In the genomic region with DNA sequence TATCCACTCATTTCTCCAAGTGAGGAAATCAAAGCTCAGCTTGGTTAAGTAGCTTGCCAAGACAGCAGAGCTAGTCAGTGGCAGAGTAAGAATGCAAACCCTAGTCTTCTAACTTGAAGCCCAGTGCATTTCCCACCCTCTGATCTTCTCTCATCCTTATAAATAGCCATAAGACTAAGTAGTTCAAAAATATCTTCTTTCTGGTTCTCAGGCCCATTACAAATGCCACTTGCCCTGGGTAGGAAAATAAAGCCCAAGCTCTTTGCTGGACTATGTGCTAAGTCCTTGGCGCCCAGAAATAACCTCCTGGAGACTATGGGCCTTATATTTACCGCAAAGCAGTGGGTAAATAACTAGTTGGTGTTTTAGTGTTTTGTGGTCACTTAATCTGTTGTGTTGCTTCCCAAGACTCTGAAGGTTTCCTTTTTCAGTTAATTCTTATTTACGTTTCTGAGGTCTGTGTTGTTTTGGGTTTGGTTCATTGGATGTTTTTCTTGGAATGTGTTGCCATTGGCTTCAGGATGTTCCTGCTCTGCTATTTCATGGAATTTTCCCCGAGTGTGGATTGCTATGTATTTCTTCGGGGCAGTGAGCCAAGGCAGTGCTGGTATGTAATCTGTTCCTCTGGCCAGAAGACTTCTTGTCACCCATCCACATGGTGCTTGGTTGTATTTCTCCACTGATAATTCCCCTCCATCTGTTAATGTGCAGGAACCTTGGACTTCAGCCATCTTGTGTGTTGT, we compare ENCODE assay signal across 12 cellular contexts.
DNase-seq lines count a peak whose midpoint lies in the region; ATAC-seq and TF ChIP-seq lines count a peak whose summit lies in the region.
"Had no signal": no experiment of that assay in that cellular context is flagged by ENCODE, and none has a peak within 500 bp of the region (broad histone marks: within the 10 kb centered on the region; RNA-seq: fewer than 3 reads in every experiment).

No MANE protein-coding gene starts in this region.

- in situ Hi-C loops in KBM-7 (cut with MboI; ENCODE audit: low pct_unique_long_range_greater_than_20kb, low sequenced_read_pairs) = no loop called here

- TF ChIP-seq EP300 in esophagus muscularis mucosa (IDR thresholded peaks at IDR 0.05) = no peak
- TF ChIP-seq EP300 in tibial nerve (IDR thresholded peaks at IDR 0.05) = peak in 1 of 2 donors; percentile 93

- H3K4me3 ChIP-seq in esophagus muscularis mucosa = no peak overlapping the region
- no peak overlapping the region for H3K4me3 ChIP-seq in tibial nerve

- TF ChIP-seq POLR2A in esophagus muscularis mucosa (IDR thresholded peaks at IDR 0.05; ENCODE audit: low read depth) (no peak), tibial nerve (IDR thresholded peaks at IDR 0.05) (no peak)

- H3K36me3 ChIP-seq in esophagus muscularis mucosa (no peaks in the 10 kb centered on the region), tibial nerve (no peaks in the 10 kb centered on the region)

- no peak for ATAC-seq in GM18858 (IDR thresholded peaks at IDR 0.05; ENCODE audit: unreplicated experiment)

- H3K27ac ChIP-seq in esophagus muscularis mucosa (replicated peaks in 1 of 4) = peak overlapping the region; percentile 48 to 77 (median 63)
- peak overlapping the region; percentile 41 to 80 (median 66) for H3K27ac ChIP-seq in tibial nerve
- H3K27ac ChIP-seq: KMS-11 had no signal

- WGBS in esophagus muscularis mucosa = 38% methylated on average over 5 of the region's 5 CpGs
- 36 to 41% methylated on average over 5 of the region's 5 CpGs for WGBS in tibial nerve, 2 donors

- TF ChIP-seq CTCF in esophagus muscularis mucosa (IDR thresholded peaks at IDR 0.05) (no peak), tibial nerve (IDR thresholded peaks at IDR 0.05) (no peak)

- intact Hi-C loops in esophagus muscularis mucosa (cut with DNase I) = loop anchor here (10.0 kb wide), 1 partner anchor 501 kb away; a partner anchor contains a TSS

- H3K27me3 ChIP-seq in esophagus muscularis mucosa (no peaks in the 10 kb centered on the region), tibial nerve (no peaks in the 10 kb centered on the region)

- H3K9me3 ChIP-seq in esophagus muscularis mucosa = no peaks in the 10 kb centered on the region
- peaks cover 0 to 4% (median 0%) of the 10 kb centered on the region in 4 donors for H3K9me3 ChIP-seq in tibial nerve

- H3K4me1 ChIP-seq in esophagus muscularis mucosa (peaks cover 18 to 25% (median 23%) of the 10 kb centered on the region in 4 donors), tibial nerve (peaks cover 0 to 27% (median 0%) of the 10 kb centered on the region in 4 donors)

- DNase-seq in NCI-H446 treated with DMSO at 0.1 percent for 48 hours (lab: John Stamatoyannopoulos, UW) (peak; percentile 95), esophagus muscularis mucosa (ENCODE audit: extremely low spot score) (no peak), mucosa of gallbladder (ENCODE audit: low spot score) (peak; percentile 81), tibial nerve (ENCODE audit: low spot score in 2 of 2) (peak; percentile 83 to 94), NCI-H748 treated with DMSO at 0.1 percent for 48 hours (lab: John Stamatoyannopoulos, UW) (no peak), KBM-7 (no peak), kidney glomerular epithelial cell (lab: John Stamatoyannopoulos, UW) (no peak)
- DNase-seq: activated T-cell treated with anti-CD3 and anti-CD28 coated beads, Interleukin-2, amount 50 U/mL, for 1 hour; NCI-H526 treated with DMSO at 0.1 percent for 48 hours; stimulated activated naive CD4-positive, alpha-beta T cell treated with Interleukin-2 at 50 U/mL for 16 hours had no signal

Comparison
In these comparisons a context has a peak if more than half of its experiments do, and no peak if none do; other contexts are left out.
1. DNase-seq: peak in NCI-H446 treated with DMSO at 0.1 percent for 48 hours (single experiment), mucosa of gallbladder (single experiment) and tibial nerve (2 of 2); none in esophagus muscularis mucosa (single experiment), NCI-H748 treated with DMSO at 0.1 percent for 48 hours (single experiment), KBM-7 (single experiment) and kidney glomerular epithelial cell (single experiment).